In genomic region chr15:61011576-61012336, GRCh38 we compare ENCODE assay signal across 17 cellular contexts.
DNase-seq lines count a peak whose midpoint lies in the region; ATAC-seq and TF ChIP-seq lines count a peak whose summit lies in the region.
"Had no signal": no experiment of that assay in that cellular context is flagged by ENCODE, and none has a peak within 500 bp of the region (broad histone marks: within the 10 kb centered on the region; RNA-seq: fewer than 3 reads in every experiment).

No MANE protein-coding gene starts in this region.

- DNase-seq in DMS79 treated with DMSO at 0.1 percent for 48 hours (lab: John Stamatoyannopoulos, UW) (peak; percentile 88), HEK293T (ENCODE audit: extremely low spot score) (no peak), endodermal cell (peak; percentile 71), iPS-NIHi11 (ENCODE audit: low spot score) (peak; percentile 41), hepatic stellate cell (ENCODE audit: low spot score) (no peak), right lobe of liver (no peak)
- DNase-seq: COR-L47, DMS153, NCI-H2171 treated with DMSO at 0.1 percent for 48 hours, NCI-H510A, SJCRH30, SW 1271 had no signal

- H3K9me3 ChIP-seq in endodermal cell (ENCODE audit: control insufficient read depth, low read length) (no peaks in the 10 kb centered on the region), right lobe of liver (no peaks in the 10 kb centered on the region)
- H3K9me3 ChIP-seq: A549, HAP-1, SJCRH30 had no signal

- POLR2A ChIA-PET in HEK293T (lab: Yijun Ruan, JAX): no interaction called here

- no peaks in the 10 kb centered on the region for H3K4me1 ChIP-seq in endodermal cell (ENCODE audit: control insufficient read depth, insufficient read depth, low read length)
- H3K4me1 ChIP-seq in right lobe of liver: no peaks in the 10 kb centered on the region
- H3K4me1 ChIP-seq: A549, HAP-1, SJCRH30 had no signal

- H3K4me3 Mint-ChIP-seq in endodermal cell: no peak overlapping the region
- H3K4me3 Mint-ChIP-seq: CD14-positive monocyte had no signal

- CTCF ChIA-PET in HEK293T (lab: Yijun Ruan, JAX): no interaction called here

- ATAC-seq in HG02938 (IDR thresholded peaks at IDR 0.05; ENCODE audit: unreplicated experiment) (no peak), right lobe of liver (no peak), GM21447 (IDR thresholded peaks at IDR 0.05; ENCODE audit: unreplicated experiment) (no peak)
- ATAC-seq: A549 had no signal

- H3K9me3 Mint-ChIP-seq in endodermal cell: no peaks in the 10 kb centered on the region
- H3K9me3 Mint-ChIP-seq: CD14-positive monocyte had no signal

- no peak for TF ChIP-seq CTCF in endodermal cell (conservative IDR thresholded peaks at IDR 0.05)
- TF ChIP-seq CTCF in right lobe of liver (IDR thresholded peaks at IDR 0.05): no peak

- no peaks in the 10 kb centered on the region for H3K36me3 Mint-ChIP-seq in endodermal cell (ENCODE audit: low read depth)
- H3K36me3 Mint-ChIP-seq: CD14-positive monocyte had no signal

- H3K27ac ChIP-seq in endodermal cell (ENCODE audit: low read depth, low read length): no peak overlapping the region
- no peak overlapping the region for H3K27ac ChIP-seq in right lobe of liver
- H3K27ac ChIP-seq: A549, SJCRH30 had no signal

- no peak overlapping the region for H3K9ac ChIP-seq in endodermal cell (ENCODE audit: extremely low read depth, low read length, poor library complexity, severe bottlenecking)

- intact Hi-C loops in right lobe of liver (cut with DNase I): no loop called here

- H3K27me3 ChIP-seq in endodermal cell (ENCODE audit: control insufficient read depth, insufficient read depth, low read length, poor library complexity, severe bottlenecking): no peaks in the 10 kb centered on the region
- H3K27me3 ChIP-seq in right lobe of liver: no peaks in the 10 kb centered on the region
- H3K27me3 ChIP-seq: SJCRH30 had no signal

- no peak for TF ChIP-seq POLR2A in right lobe of liver (IDR thresholded peaks at IDR 0.05)

- 50 to 61% methylated on average over 3 to 5 of the region's 5 CpGs for WGBS in endodermal cell (ENCODE audit: insufficient coverage in 1 of 2, insufficient read length in 1 of 2), 2 experiments
- WGBS in right lobe of liver (ENCODE audit: insufficient coverage, low coverage, low lambda C conversion rate, missing lambda C conversion rate): 93% methylated on average over 5 of the region's 5 CpGs

- peaks cover 24% of the 10 kb centered on the region for H3K4me1 Mint-ChIP-seq in endodermal cell
- H3K4me1 Mint-ChIP-seq: CD14-positive monocyte had no signal

- no peaks in the 10 kb centered on the region for H3K27me3 Mint-ChIP-seq in endodermal cell (ENCODE audit: insufficient read depth)

- H3K36me3 ChIP-seq in endodermal cell (ENCODE audit: control insufficient read depth, insufficient read depth, low read length): no peaks in the 10 kb centered on the region
- H3K36me3 ChIP-seq in right lobe of liver: no peaks in the 10 kb centered on the region
- H3K36me3 ChIP-seq: HAP-1, SJCRH30 had no signal

- H3K27ac Mint-ChIP-seq in endodermal cell: peak overlapping the region; percentile 71
- H3K27ac Mint-ChIP-seq: CD14-positive monocyte had no signal

- H3K4me3 ChIP-seq in endodermal cell (ENCODE audit: low read length) (no peak overlapping the region), right lobe of liver (no peak overlapping the region)
- H3K4me3 ChIP-seq: A549, HAP-1, SJCRH30 had no signal

TF ChIP-seq in HEK293T, 16 proteins besides CTCF, POLR2A, EP300 and RAD21:
- no peak for TF ChIP-seq FOXA1 (IDR thresholded peaks at IDR 0.05)
- no peak for TF ChIP-seq ZNF384 (IDR thresholded peaks at IDR 0.05)
- peak; percentile 74 for TF ChIP-seq PKNOX1 (IDR thresholded peaks at IDR 0.05)

Comparison
In these comparisons a context has a peak if more than half of its experiments do, and no peak if none do; other contexts are left out.
1. DNase-seq: peak in DMS79 treated with DMSO at 0.1 percent for 48 hours (single experiment), endodermal cell (single experiment) and iPS-NIHi11 (single experiment); none in HEK293T (single experiment), hepatic stellate cell (single experiment) and right lobe of liver (0 of 3).